Comparison of ENCODE assay signal across 12 cellular contexts in genomic region chr11:70159612-70160570, GRCh38. TPM values are rescaled to one million over a fixed set of nuclear protein-coding genes. Genes with fewer than 3 reads are reported as not detected.
A peak's percentile ranks its signal among the peaks of the same experiment; 100 is the strongest.
DNase-seq lines count a peak whose midpoint lies in the region; ATAC-seq and TF ChIP-seq lines count a peak whose summit lies in the region.
"Had no signal": no experiment of that assay in that cellular context is flagged by ENCODE, and none has a peak within 500 bp of the region (broad histone marks: within the 10 kb centered on the region; RNA-seq: fewer than 3 reads in every experiment).

No MANE protein-coding gene starts in this region.

- no peaks in the 10 kb centered on the region for H3K4me1 Mint-ChIP-seq in natural killer cell

- H3K27me3 Mint-ChIP-seq in natural killer cell (ENCODE audit: low read depth in 2 of 2): no peaks in the 10 kb centered on the region

- H3K4me3 Mint-ChIP-seq in natural killer cell: no peak overlapping the region

- ATAC-seq in HG02678 (IDR thresholded peaks at IDR 0.05; ENCODE audit: unreplicated experiment): no peak
- no peak for ATAC-seq in natural killer cell
- ATAC-seq: activated CD4-positive, CD25-positive, alpha-beta regulatory T cell treated with anti-CD3 and anti-CD28 coated beads, Interleukin-2, amount 50 U/mL, for 24 hours had no signal

- intact Hi-C loops in natural killer cell (cut with micrococcal nuclease): no loop called here

- H3K36me3 Mint-ChIP-seq in natural killer cell: no peaks in the 10 kb centered on the region

- peak; percentile 60 for DNase-seq in EL
- DNase-seq in NCI-H69 (lab: John Stamatoyannopoulos, UW): peak; percentile 58
- DNase-seq in epithelial cell of prostate (ENCODE audit: low read depth, low spot score): peak; percentile 68
- DNase-seq in renal cortical epithelial cell (ENCODE audit: low read depth): peak; percentile 18
- DNase-seq in C1 segment of cervical spinal cord (lab: John Stamatoyannopoulos, UW): no peak
- no peak for DNase-seq in HuH-7 (ENCODE audit: low spot score)
- DNase-seq in natural killer cell: no peak
- DNase-seq: activated gamma-delta T cell, NCI-H1694 treated with DMSO at 0.1 percent for 48 hours had no signal

- no peaks in the 10 kb centered on the region for H3K9me3 Mint-ChIP-seq in natural killer cell

- peak overlapping the region; percentile 26 for H3K27ac ChIP-seq in epithelial cell of prostate
- H3K27ac ChIP-seq: upper lobe of left lung had no signal

- TF ChIP-seq CTCF in natural killer cell (IDR thresholded peaks at IDR 0.05): no peak

- H3K27ac Mint-ChIP-seq in natural killer cell: no peak overlapping the region

RNA-seq across cellular contexts. Expression of gene FADD, which starts 43.2 kb away (rescaled TPM):
- total RNA-seq in renal cortical epithelial cell: 57.4 and 79.0 TPM in 2 replicates
- total RNA-seq in natural killer cell: 1 to 10 TPM; 7.8 to 9.2 (median 9.0) TPM

Comparison
In these comparisons a context has a peak if more than half of its experiments do, and no peak if none do; other contexts are left out.
1. DNase-seq: peak in EL (single experiment), NCI-H69 (single experiment), epithelial cell of prostate (single experiment) and renal cortical epithelial cell (single experiment); none in C1 segment of cervical spinal cord (0 of 14), HuH-7 (single experiment) and natural killer cell (single experiment).